13 cellular contexts compared by ENCODE assay signal in the genomic region with DNA sequence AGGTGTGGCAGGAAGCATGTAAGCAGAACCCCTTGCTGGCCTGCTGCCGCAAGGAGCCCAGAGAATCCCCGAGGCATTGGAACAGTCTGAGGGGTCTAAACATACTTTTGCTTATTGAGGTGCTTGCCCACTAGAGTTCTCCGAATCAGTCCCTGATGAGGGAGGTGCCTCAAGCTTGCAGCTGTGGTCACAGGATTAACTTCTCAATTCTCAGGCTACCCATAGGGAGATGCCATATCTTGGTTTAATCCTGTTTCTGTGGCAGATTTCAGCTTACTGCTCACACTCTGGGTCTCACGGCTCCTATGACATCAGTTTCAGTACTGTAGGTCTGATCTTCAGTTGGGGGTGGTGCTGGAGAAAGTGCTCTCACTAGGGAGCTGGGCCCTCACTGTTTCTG. TPM values are rescaled to one million over a fixed set of nuclear protein-coding genes. Genes with fewer than 3 reads are reported as not detected.
DNase-seq lines count a peak whose midpoint lies in the region; ATAC-seq and TF ChIP-seq lines count a peak whose summit lies in the region.
"Had no signal": no experiment of that assay in that cellular context is flagged by ENCODE, and none has a peak within 500 bp of the region (broad histone marks: within the 10 kb centered on the region; RNA-seq: fewer than 3 reads in every experiment).

No MANE protein-coding gene starts in this region.

- no peak overlapping the region for H3K27ac Mint-ChIP-seq in endodermal cell

- no peaks in the 10 kb centered on the region for H3K27me3 ChIP-seq in esophagus squamous epithelium
- peaks cover 45% of the 10 kb centered on the region for H3K27me3 ChIP-seq in osteoblast (ENCODE audit: insufficient read depth, low read length)
- H3K27me3 ChIP-seq in endodermal cell (ENCODE audit: control insufficient read depth, insufficient read depth, low read length, poor library complexity, severe bottlenecking) = peaks cover 30% of the 10 kb centered on the region

- no peak overlapping the region for H2AFZ ChIP-seq in osteoblast (ENCODE audit: low read length)

- in situ Hi-C loops in GM13977 (cut with MboI; ENCODE audit: low pct_unique_long_range_greater_than_20kb, low sequenced_read_pairs, unreplicated experiment) = no loop called here

- H3K9me3 ChIP-seq in esophagus squamous epithelium (no peaks in the 10 kb centered on the region), osteoblast (ENCODE audit: low read depth, low read length) (no peaks in the 10 kb centered on the region), endodermal cell (ENCODE audit: control insufficient read depth, low read length) (no peaks in the 10 kb centered on the region)

- no peaks in the 10 kb centered on the region for H4K20me1 ChIP-seq in osteoblast (ENCODE audit: insufficient read depth, low read length)

- H3K4me2 ChIP-seq in osteoblast (ENCODE audit: insufficient read depth, low read length) = no peak overlapping the region

- no peaks in the 10 kb centered on the region for H3K79me2 ChIP-seq in osteoblast (ENCODE audit: insufficient read depth, low read length)

- H3K4me3 ChIP-seq in esophagus squamous epithelium = no peak overlapping the region
- no peak overlapping the region for H3K4me3 ChIP-seq in osteoblast (ENCODE audit: insufficient read depth, low read length)
- no peak overlapping the region for H3K4me3 ChIP-seq in endodermal cell (ENCODE audit: low read length)
- H3K4me3 ChIP-seq: lung had no signal

- no peak overlapping the region for H3K4me3 Mint-ChIP-seq in endodermal cell

- peaks cover 28% of the 10 kb centered on the region for H3K4me1 Mint-ChIP-seq in endodermal cell

- H3K36me3 ChIP-seq in esophagus squamous epithelium (no peaks in the 10 kb centered on the region), osteoblast (ENCODE audit: insufficient read depth, low read length) (no peaks in the 10 kb centered on the region), endodermal cell (ENCODE audit: control insufficient read depth, insufficient read depth, low read length) (no peaks in the 10 kb centered on the region)

- peak overlapping the region; percentile 26 to 74 (median 64) for H3K27ac ChIP-seq in esophagus squamous epithelium
- H3K27ac ChIP-seq in osteoblast (ENCODE audit: low read depth, low read length) = no peak overlapping the region
- no peak overlapping the region for H3K27ac ChIP-seq in endodermal cell (ENCODE audit: low read depth, low read length)
- H3K27ac ChIP-seq: VCaP had no signal

- ATAC-seq in GM21381 (IDR thresholded peaks at IDR 0.05; ENCODE audit: unreplicated experiment) (peak; percentile 30), HG03342 (IDR thresholded peaks at IDR 0.05; ENCODE audit: unreplicated experiment) (peak; percentile 32)
- ATAC-seq: Panc1 had no signal

- no peak for TF ChIP-seq POLR2A in esophagus squamous epithelium (IDR thresholded peaks at IDR 0.05)

- TF ChIP-seq CTCF in GM13977 (IDR thresholded peaks at IDR 0.05; ENCODE audit: extremely low read depth, insufficient read depth, missing control alignments) (no peak), esophagus squamous epithelium (IDR thresholded peaks at IDR 0.05) (no peak), osteoblast (IDR thresholded peaks at IDR 0.05; ENCODE audit: extremely low read depth, low read depth, low read length) (no peak), endodermal cell (conservative IDR thresholded peaks at IDR 0.05) (no peak)

- peaks cover 0 to 45% (median 3%) of the 10 kb centered on the region in 3 donors for H3K4me1 ChIP-seq in esophagus squamous epithelium
- no peaks in the 10 kb centered on the region for H3K4me1 ChIP-seq in osteoblast (ENCODE audit: insufficient read depth, low read length)
- peaks cover 13% of the 10 kb centered on the region for H3K4me1 ChIP-seq in endodermal cell (ENCODE audit: control insufficient read depth, insufficient read depth, low read length)

- intact Hi-C loops in esophagus squamous epithelium (cut with DNase I) = no loop called here

- WGBS in esophagus squamous epithelium, 2 donors = 67 to 70% methylated on average over 2 to 3 of the region's 4 CpGs
- WGBS in endodermal cell (ENCODE audit: insufficient coverage in 1 of 2, insufficient read length in 1 of 2), 2 experiments = 84 to 89% methylated on average over 4 of the region's 4 CpGs

- DNase-seq in GM13977 (ENCODE audit: low spot score) (peak; percentile 26), esophagus squamous epithelium (lab: John Stamatoyannopoulos, UW) (no peak), kidney tubule cell (ENCODE audit: low spot score) (no peak), osteoblast (ENCODE audit: insufficient read length, low spot score, missing footprints) (no peak), endodermal cell (no peak)
- no peak for DNase-seq in stimulated activated naive CD4-positive, alpha-beta T cell treated with Interleukin-2 at 50 U/mL for 16 hours (lab: John Stamatoyannopoulos, UW)
- DNase-seq: activated gamma-delta T cell treated with Interleukin-2 at 50 U/mL for 16 hours, NCI-H1105 treated with DMSO at 0.1 percent for 48 hours had no signal

- H3K36me3 Mint-ChIP-seq in endodermal cell (ENCODE audit: low read depth) = no peaks in the 10 kb centered on the region

- H3K9ac ChIP-seq in endodermal cell (ENCODE audit: extremely low read depth, low read length, poor library complexity, severe bottlenecking) = no peak overlapping the region

- H3K27me3 Mint-ChIP-seq in endodermal cell (ENCODE audit: insufficient read depth) = peaks cover 49% of the 10 kb centered on the region

- H3K9me3 Mint-ChIP-seq in endodermal cell = no peaks in the 10 kb centered on the region

RNA-seq across cellular contexts. Expression of gene CCNG2, which starts 39.9 kb away (rescaled TPM):
- total RNA-seq in esophagus squamous epithelium = 10 to 100 TPM; 39.2 to 70.8 (median 63.5) TPM
- 45.4 and 49.2 TPM in 2 replicates for total RNA-seq in osteoblast
- 10 to 100 TPM; 39.7 to 41.5 TPM for total RNA-seq in endodermal cell
- 86.4 TPM for polyA plus RNA-seq in endodermal cell (2013, experiment 1 of 2)
- 80.4 TPM for polyA plus RNA-seq in endodermal cell (2013, experiment 2 of 2)

Comparison
In these comparisons a context has a peak if more than half of its experiments do, and no peak if none do; other contexts are left out.
1. H3K27ac ChIP-seq: peak in esophagus squamous epithelium (4 of 4); none in osteoblast (single experiment) and endodermal cell (single experiment).